ENCODE assay signal across 11 cellular contexts in genomic region chr10:102777696-102778530, GRCh38. TPM values are rescaled to one million over a fixed set of nuclear protein-coding genes. Genes with fewer than 3 reads are reported as not detected.
DNase-seq lines count a peak whose midpoint lies in the region; ATAC-seq lines count a peak whose summit lies in the region.
"Had no signal": no experiment of that assay in that cellular context is flagged by ENCODE, and none has a peak within 500 bp of the region (broad histone marks: within the 10 kb centered on the region; RNA-seq: fewer than 3 reads in every experiment).

No MANE protein-coding gene starts in this region.

- peaks cover 0 to 4% (median 0%) of the 10 kb centered on the region in 3 donors for H3K36me3 ChIP-seq in skeletal muscle tissue (ENCODE audit: control insufficient read depth in 3 of 3, insufficient read depth in 3 of 3, low read length in 3 of 3)

- peaks cover 41% of the 10 kb centered on the region for H3K4me1 Mint-ChIP-seq in activated T-helper 17 cell treated with anti-CD3 and anti-CD28 coated beads, Interleukin-2, amount 50 U/mL, for 72 hours

- peaks cover 35% of the 10 kb centered on the region for H3K36me3 Mint-ChIP-seq in activated T-helper 17 cell treated with anti-CD3 and anti-CD28 coated beads, Interleukin-2, amount 50 U/mL, for 72 hours (ENCODE audit: low read depth)

- H3K27ac ChIP-seq in layer of hippocampus (ENCODE audit: low read depth, low read length) (peak overlapping the region; percentile 31), skeletal muscle tissue (ENCODE audit: low read depth, low read length) (peak overlapping the region; percentile 100)

- DNase-seq in ELF-1 (ENCODE audit: low read depth, low spot score) (peak; percentile 42), NCI-H2081 (lab: John Stamatoyannopoulos, UW) (no peak)
- DNase-seq in activated CD8-positive, alpha-beta memory T cell treated with anti-CD3 and anti-CD28 coated beads, Interleukin-2, amount 50 U/mL, for 4 hours = no peak
- DNase-seq: NCI-H187 treated with DMSO at 0.1 percent for 48 hours had no signal

- H3K4me3 ChIP-seq in skeletal muscle tissue (ENCODE audit: low read length in 3 of 3) = peak overlapping the region; percentile 68 to 97 (median 92)

- no peak overlapping the region for H3K4me3 Mint-ChIP-seq in activated T-helper 17 cell treated with anti-CD3 and anti-CD28 coated beads, Interleukin-2, amount 50 U/mL, for 72 hours

- H3K27ac Mint-ChIP-seq in activated T-helper 17 cell treated with anti-CD3 and anti-CD28 coated beads, Interleukin-2, amount 50 U/mL, for 72 hours = peak overlapping the region; percentile 32

- H3K9me3 Mint-ChIP-seq in activated T-helper 17 cell treated with anti-CD3 and anti-CD28 coated beads, Interleukin-2, amount 50 U/mL, for 72 hours = no peaks in the 10 kb centered on the region

- H3K9ac ChIP-seq in skeletal muscle tissue (ENCODE audit: low read depth in 1 of 3, low read length in 3 of 3) = peak overlapping the region; percentile 82 to 99 (median 96)

- H3K27me3 ChIP-seq in layer of hippocampus (ENCODE audit: control insufficient read depth, insufficient read depth, low read length) = no peaks in the 10 kb centered on the region
- H3K27me3 ChIP-seq in skeletal muscle tissue (ENCODE audit: control insufficient read depth in 3 of 3, insufficient read depth in 3 of 3, low read length in 3 of 3) = no peaks in the 10 kb centered on the region

- no peaks in the 10 kb centered on the region for H3K27me3 Mint-ChIP-seq in activated T-helper 17 cell treated with anti-CD3 and anti-CD28 coated beads, Interleukin-2, amount 50 U/mL, for 72 hours

- ATAC-seq in activated T-helper 17 cell treated with anti-CD3 and anti-CD28 coated beads, Interleukin-2, amount 50 U/mL, for 72 hours (replicated peaks) = no peak
- no peak for ATAC-seq in GM19452 (IDR thresholded peaks at IDR 0.05; ENCODE audit: unreplicated experiment)
- no peak for ATAC-seq in GM19467 (IDR thresholded peaks at IDR 0.05; ENCODE audit: unreplicated experiment)
- ATAC-seq: HCT116 had no signal

- H3K9me3 ChIP-seq in skeletal muscle tissue (ENCODE audit: control insufficient read depth in 3 of 3, low read length in 3 of 3) = no peaks in the 10 kb centered on the region

- peaks cover 79 to 95% (median 89%) of the 10 kb centered on the region in 3 donors for H3K4me1 ChIP-seq in skeletal muscle tissue (ENCODE audit: control insufficient read depth in 3 of 3, insufficient read depth in 3 of 3, low read length in 3 of 3)

RNA-seq across cellular contexts. Expression of gene WBP1L, which starts 34.2 kb away (rescaled TPM):
- 10 to 100 TPM; 18.4 to 24.8 TPM for total RNA-seq in activated T-helper 17 cell treated with anti-CD3 and anti-CD28 coated beads, Interleukin-2, amount 50 U/mL, for 72 hours
- total RNA-seq in skeletal muscle tissue = 24.0 TPM

RNA-seq across cellular contexts. Expression of gene CYP17A1, which starts 59.3 kb away (rescaled TPM):
- total RNA-seq in activated T-helper 17 cell treated with anti-CD3 and anti-CD28 coated beads, Interleukin-2, amount 50 U/mL, for 72 hours = not detected
- total RNA-seq in skeletal muscle tissue = not detected
- total RNA-seq: RPMI7951 had no signal
